ENCODE assay signal across 20 cellular contexts in the genomic region with DNA sequence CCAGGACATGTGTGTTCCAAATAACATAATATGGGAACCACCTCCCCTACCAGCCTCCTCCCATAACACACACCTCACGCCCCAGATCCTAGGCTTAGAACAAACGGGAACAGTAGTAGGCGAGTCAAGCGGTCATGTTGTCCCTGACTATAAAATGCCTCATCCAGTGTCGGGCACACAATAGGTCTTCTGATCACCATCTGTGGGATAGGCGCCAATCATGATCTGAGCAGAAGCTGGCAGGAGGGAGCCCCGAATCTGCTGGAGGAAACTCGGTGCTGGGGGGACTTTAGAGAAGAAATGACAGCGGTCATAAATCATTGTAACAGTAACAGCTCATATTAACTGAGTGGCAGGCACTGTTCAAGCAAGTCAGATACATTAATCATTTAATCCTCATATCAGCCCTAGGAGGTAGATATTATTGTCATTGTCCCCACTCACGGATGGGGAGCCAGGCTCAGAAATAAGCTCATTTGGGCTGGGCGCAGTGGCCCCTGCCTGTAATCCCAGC. TPM values are rescaled to one million over a fixed set of nuclear protein-coding genes. Genes with fewer than 3 reads are reported as not detected.
"Had no signal": no experiment of that assay in that cellular context is flagged by ENCODE, and none has a peak within 500 bp of the region (broad histone marks: within the 10 kb centered on the region; RNA-seq: fewer than 3 reads in every experiment).

No MANE protein-coding gene starts in this region.

- H3K9me3 Mint-ChIP-seq: activated CD4-positive, alpha-beta T cell treated with anti-CD3 and anti-CD28 coated beads, Interleukin-2, amount 10 ng/mL, durations not matched to agents 24 days and 14 days; activated naive CD4-positive, alpha-beta T cell treated with anti-CD3 and anti-CD28 coated beads, Interleukin-2, amount 50 U/mL, for 24 hours; activated T-cell treated with anti-CD3 and anti-CD28 coated beads, Interleukin-2, amount 50 U/mL, for 24 hours; activated T-helper 1 cell treated with anti-CD3 and anti-CD28 coated beads, Interleukin-12 subunit alpha, Interleukin-12 subunit beta, Interleukin-2, Interleukin-4 antibody, amounts not matched to agents 30 ng/mL and 10 ng/mL and 1 ng/mL, durations not matched to agents 14 hours and 24 hours and 36 hours; T-helper 1 cell treated with Interleukin-12 subunit alpha and Interleukin-12 subunit beta and Interleukin-4 antibody, amounts not matched to agents 30 μg/mL and 1 μg/mL, for 36 hours had no signal

- H3K4me1 ChIP-seq: breast epithelium had no signal

- H3K27me3 ChIP-seq: breast epithelium had no signal

- H3K4me1 Mint-ChIP-seq: activated CD4-positive, alpha-beta T cell treated with anti-CD3 and anti-CD28 coated beads, Interleukin-2, amount 10 ng/mL, durations not matched to agents 24 days and 14 days; activated CD8-positive, alpha-beta memory T cell treated with anti-CD3 and anti-CD28 coated beads, Interleukin-2, amount 10 ng/mL, durations not matched to agents 7 days and 5 days; activated naive CD4-positive, alpha-beta T cell treated with anti-CD3 and anti-CD28 coated beads, Interleukin-2, amount 50 U/mL, for 24 hours had no signal

- H3K36me3 ChIP-seq: breast epithelium had no signal

- H3K4me3 ChIP-seq: breast epithelium had no signal

- H3K36me3 Mint-ChIP-seq: activated CD8-positive, alpha-beta memory T cell treated with anti-CD3 and anti-CD28 coated beads, Interleukin-2, amount 10 ng/mL, durations not matched to agents 7 days and 5 days; activated naive CD4-positive, alpha-beta T cell treated with anti-CD3 and anti-CD28 coated beads, Interleukin-2, amount 50 U/mL, for 24 hours had no signal

- H3K27ac Mint-ChIP-seq: activated CD4-positive, alpha-beta T cell treated with anti-CD3 and anti-CD28 coated beads, Interleukin-2, amount 10 ng/mL, durations not matched to agents 24 days and 14 days; activated CD8-positive, alpha-beta memory T cell treated with anti-CD3 and anti-CD28 coated beads, Interleukin-2, amount 10 ng/mL, durations not matched to agents 7 days and 5 days; activated naive CD4-positive, alpha-beta T cell treated with anti-CD3 and anti-CD28 coated beads, Interleukin-2, amount 50 U/mL, for 24 hours; activated T-cell treated with anti-CD3 and anti-CD28 coated beads, Interleukin-2, amount 50 U/mL, for 24 hours; activated T-helper 1 cell treated with anti-CD3 and anti-CD28 coated beads, Interleukin-12 subunit alpha, Interleukin-12 subunit beta, Interleukin-2, Interleukin-4 antibody, amounts not matched to agents 30 ng/mL and 10 ng/mL and 1 ng/mL, durations not matched to agents 14 hours and 24 hours and 36 hours; T-helper 1 cell treated with Interleukin-12 subunit alpha and Interleukin-12 subunit beta and Interleukin-4 antibody, amounts not matched to agents 30 μg/mL and 1 μg/mL, for 36 hours had no signal

- DNase-seq: activated CD4-positive, alpha-beta T cell treated with anti-CD3 and anti-CD28 coated beads for 1 hour; activated CD4-positive, alpha-beta T cell treated with anti-CD3 and anti-CD28 coated beads, Interleukin-2, amount 10 ng/mL, durations not matched to agents 24 days and 14 days; activated CD4-positive, alpha-beta T cell treated with anti-CD3 and anti-CD28 coated beads, Interleukin-2, amount 50 U/mL, for 48 hours; activated CD8-positive, alpha-beta memory T cell treated with anti-CD3 and anti-CD28 coated beads, Interleukin-2, amount 10 ng/mL, durations not matched to agents 7 days and 5 days; activated effector memory CD4-positive, alpha-beta T cell treated with Interleukin-2 at 50 U/mL for 16 hours; activated naive CD4-positive, alpha-beta T cell; activated T-cell treated with anti-CD3 and anti-CD28 coated beads, Interleukin-2, amount 50 U/mL, for 24 hours; aorta; caudate nucleus; NCI-H1048; NCI-H1930; NCI-H2171 treated with DMSO at 0.1 percent for 48 hours; NCI-H226; NCI-H526; PC-3; SHP77 treated with DMSO at 0.1 percent for 48 hours had no signal

- H3K9me3 ChIP-seq: breast epithelium had no signal

- ATAC-seq: activated CD8-positive, alpha-beta memory T cell treated with anti-CD3 and anti-CD28 coated beads, Interleukin-2, amount 10 ng/mL, durations not matched to agents 7 days and 5 days; PC-3 had no signal

- H3K4me3 Mint-ChIP-seq: activated CD4-positive, alpha-beta T cell treated with anti-CD3 and anti-CD28 coated beads, Interleukin-2, amount 10 ng/mL, durations not matched to agents 24 days and 14 days; activated CD8-positive, alpha-beta memory T cell treated with anti-CD3 and anti-CD28 coated beads, Interleukin-2, amount 10 ng/mL, durations not matched to agents 7 days and 5 days; activated naive CD4-positive, alpha-beta T cell treated with anti-CD3 and anti-CD28 coated beads, Interleukin-2, amount 50 U/mL, for 24 hours; activated T-cell treated with anti-CD3 and anti-CD28 coated beads, Interleukin-2, amount 50 U/mL, for 24 hours; activated T-helper 1 cell treated with anti-CD3 and anti-CD28 coated beads, Interleukin-12 subunit alpha, Interleukin-12 subunit beta, Interleukin-2, Interleukin-4 antibody, amounts not matched to agents 30 ng/mL and 10 ng/mL and 1 ng/mL, durations not matched to agents 14 hours and 24 hours and 36 hours; T-helper 1 cell treated with Interleukin-12 subunit alpha and Interleukin-12 subunit beta and Interleukin-4 antibody, amounts not matched to agents 30 μg/mL and 1 μg/mL, for 36 hours had no signal

- H3K27me3 Mint-ChIP-seq: activated naive CD4-positive, alpha-beta T cell treated with anti-CD3 and anti-CD28 coated beads, Interleukin-2, amount 50 U/mL, for 24 hours; activated T-cell treated with anti-CD3 and anti-CD28 coated beads, Interleukin-2, amount 50 U/mL, for 24 hours had no signal

RNA-seq across cellular contexts. Expression of gene ALPL, which starts 13.4 kb away (rescaled TPM):
- total RNA-seq: activated CD4-positive, alpha-beta T cell treated with anti-CD3 and anti-CD28 coated beads, Interleukin-2, amount 10 ng/mL, durations not matched to agents 24 days and 14 days; activated CD8-positive, alpha-beta memory T cell treated with anti-CD3 and anti-CD28 coated beads, Interleukin-2, amount 10 ng/mL, durations not matched to agents 7 days and 5 days; activated T-helper 1 cell treated with anti-CD3 and anti-CD28 coated beads, Interleukin-12 subunit alpha, Interleukin-12 subunit beta, Interleukin-2, Interleukin-4 antibody, amounts not matched to agents 30 ng/mL and 10 ng/mL and 1 ng/mL, durations not matched to agents 14 hours and 24 hours and 36 hours had no signal
